11 cellular contexts compared by ENCODE assay signal in the genomic region with DNA sequence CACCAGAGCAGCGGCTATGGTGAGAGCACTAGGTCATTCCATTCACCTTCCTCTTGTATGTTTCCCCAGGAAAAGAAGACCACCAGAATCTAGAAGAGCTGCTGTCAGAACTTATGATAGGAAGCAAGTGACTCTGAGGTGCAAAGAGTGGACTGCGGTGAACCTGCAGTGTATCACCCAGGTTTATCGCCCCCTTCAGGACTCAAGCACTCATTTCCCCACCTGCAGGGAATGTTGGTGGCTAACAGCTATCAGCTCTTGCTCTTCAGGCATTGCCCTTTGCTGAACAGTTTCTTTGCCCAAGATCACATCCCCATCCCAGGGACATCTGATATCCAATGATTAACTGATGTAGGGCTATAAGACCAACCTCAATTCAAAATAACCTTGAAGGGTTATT.
DNase-seq lines count a peak whose midpoint lies in the region; ATAC-seq and TF ChIP-seq lines count a peak whose summit lies in the region.
"Had no signal": no experiment of that assay in that cellular context is flagged by ENCODE, and none has a peak within 500 bp of the region (broad histone marks: within the 10 kb centered on the region; RNA-seq: fewer than 3 reads in every experiment).

No MANE protein-coding gene starts in this region.

- peaks cover 8% of the 10 kb centered on the region; the same call in 1 of the 2 replicates for H3K36me3 Mint-ChIP-seq in HFFc6 (ENCODE audit: low read depth)
- H3K36me3 Mint-ChIP-seq in memory B cell: no peaks in the 10 kb centered on the region

- H3K4me1 Mint-ChIP-seq in HFFc6 (ENCODE audit: low read depth) (peaks cover 65% of the 10 kb centered on the region), memory B cell (peaks cover 52% of the 10 kb centered on the region)
- H3K4me1 Mint-ChIP-seq: nephron had no signal

- no peaks in the 10 kb centered on the region for H3K27me3 Mint-ChIP-seq in HFFc6 (ENCODE audit: insufficient read depth)
- no peaks in the 10 kb centered on the region for H3K27me3 Mint-ChIP-seq in memory B cell

- H3K27me3 ChIP-seq in WERI-Rb-1 (ENCODE audit: insufficient read depth, low read depth, severe bottlenecking): no peaks in the 10 kb centered on the region

- H3K4me3 ChIP-seq in WERI-Rb-1 (ENCODE audit: low read depth, low read length): no peak overlapping the region

- H3K4me3 Mint-ChIP-seq in HFFc6 (no peak overlapping the region), memory B cell (peak overlapping the region; percentile 39)
- H3K4me3 Mint-ChIP-seq: nephron had no signal

- H3K27ac Mint-ChIP-seq in HFFc6 (peak overlapping the region; percentile 32), memory B cell (peak overlapping the region; percentile 97)
- H3K27ac Mint-ChIP-seq: nephron had no signal

- H3K36me3 ChIP-seq in WERI-Rb-1: no peaks in the 10 kb centered on the region

- H3K9me3 Mint-ChIP-seq in HFFc6 (no peaks in the 10 kb centered on the region), memory B cell (no peaks in the 10 kb centered on the region)
- H3K9me3 Mint-ChIP-seq: nephron had no signal

- DNase-seq in GM10266 (ENCODE audit: extremely low spot score) (no peak), HFFc6 (no peak), WERI-Rb-1 (no peak), memory B cell (ENCODE audit: low spot score in 2 of 2) (no peak), NCI-H345 (lab: John Stamatoyannopoulos, UW) (no peak), NCI-H2196 treated with DMSO at 0.1 percent for 48 hours (lab: John Stamatoyannopoulos, UW; ENCODE audit: unreplicated experiment) (no peak)
- DNase-seq: cortex of kidney, GDM1, hypothalamus had no signal

- peak; percentile 53 for TF ChIP-seq CTCF in GM10266 (IDR thresholded peaks at IDR 0.05; ENCODE audit: control insufficient read depth, insufficient read depth, low read depth, missing control alignments)
- TF ChIP-seq CTCF in HFFc6 (IDR thresholded peaks at IDR 0.05): peak; percentile 55
- TF ChIP-seq CTCF in WERI-Rb-1 (IDR thresholded peaks at IDR 0.05; ENCODE audit: low read depth, low read length): peak; percentile 69

- ATAC-seq in memory B cell (ENCODE audit: low read depth): no peak
- ATAC-seq in HG03039 (IDR thresholded peaks at IDR 0.05; ENCODE audit: unreplicated experiment): no peak

- H3K9me3 ChIP-seq in WERI-Rb-1 (ENCODE audit: severe bottlenecking): no peaks in the 10 kb centered on the region

- H3K27ac ChIP-seq in WERI-Rb-1: no peak overlapping the region
